ENCODE assay signal across 11 cellular contexts in genomic region chr2:167140767-167141166, GRCh38.
DNase-seq lines count a peak whose midpoint lies in the region; ATAC-seq, FAIRE-seq and TF ChIP-seq lines count a peak whose summit lies in the region.
"Had no signal": no experiment of that assay in that cellular context is flagged by ENCODE, and none has a peak within 500 bp of the region (broad histone marks: within the 10 kb centered on the region; RNA-seq: fewer than 3 reads in every experiment).

No MANE protein-coding gene starts in this region.

- H3K4me3 ChIP-seq in right atrium auricular region (no peak overlapping the region), astrocyte (ENCODE audit: insufficient read depth, low read depth, low read length) (no peak overlapping the region), right cardiac atrium (ENCODE audit: low read length) (no peak overlapping the region), upper lobe of right lung (no peak overlapping the region)
- H3K4me3 ChIP-seq: SK-N-MC had no signal

- no peaks in the 10 kb centered on the region for H3K36me3 Mint-ChIP-seq in astrocyte (ENCODE audit: low read depth, unreplicated experiment)

- H3K27me3 ChIP-seq in right atrium auricular region (no peaks in the 10 kb centered on the region), astrocyte (ENCODE audit: insufficient read depth, low read length) (no peaks in the 10 kb centered on the region), right cardiac atrium (ENCODE audit: control insufficient read depth, insufficient read depth) (no peaks in the 10 kb centered on the region), upper lobe of right lung (no peaks in the 10 kb centered on the region)
- H3K27me3 ChIP-seq: BE2C had no signal

- H3K9me3 ChIP-seq in right atrium auricular region: no peaks in the 10 kb centered on the region
- no peaks in the 10 kb centered on the region for H3K9me3 ChIP-seq in astrocyte (ENCODE audit: insufficient read depth, low read depth, low read length)
- no peaks in the 10 kb centered on the region for H3K9me3 ChIP-seq in right cardiac atrium (ENCODE audit: control insufficient read depth, low read length)
- H3K9me3 ChIP-seq in upper lobe of right lung: no peaks in the 10 kb centered on the region
- H3K9me3 ChIP-seq: BE2C had no signal

- H3K27ac ChIP-seq in right atrium auricular region (no peak overlapping the region), astrocyte (ENCODE audit: low read depth, low read length) (peak overlapping the region; percentile 90), right cardiac atrium (ENCODE audit: low read length) (no peak overlapping the region), upper lobe of right lung (no peak overlapping the region)
- H3K27ac ChIP-seq: SK-N-MC had no signal

- TF ChIP-seq CTCF in right atrium auricular region (IDR thresholded peaks at IDR 0.05): no peak
- no peak for TF ChIP-seq CTCF in astrocyte (IDR thresholded peaks at IDR 0.05; ENCODE audit: insufficient read depth, low read depth, low read length)
- TF ChIP-seq CTCF in upper lobe of right lung (IDR thresholded peaks at IDR 0.05): no peak

- H3K36me3 ChIP-seq in right atrium auricular region: no peaks in the 10 kb centered on the region
- H3K36me3 ChIP-seq in astrocyte (ENCODE audit: insufficient read depth, low read length): no peaks in the 10 kb centered on the region
- no peaks in the 10 kb centered on the region for H3K36me3 ChIP-seq in upper lobe of right lung
- H3K36me3 ChIP-seq: BE2C had no signal

- peaks cover 22% of the 10 kb centered on the region for H3K4me1 Mint-ChIP-seq in astrocyte (ENCODE audit: low read depth, unreplicated experiment)

- no peaks in the 10 kb centered on the region for H3K27me3 Mint-ChIP-seq in astrocyte (ENCODE audit: low read depth, unreplicated experiment)

- H4K20me1 ChIP-seq in astrocyte (ENCODE audit: insufficient read depth, low read length): no peaks in the 10 kb centered on the region

- peak overlapping the region; percentile 54 for H3K9ac ChIP-seq in astrocyte (ENCODE audit: low read length)

- no peaks in the 10 kb centered on the region for H3K79me2 ChIP-seq in astrocyte (ENCODE audit: insufficient read depth, low read length)

- no peaks in the 10 kb centered on the region for H3K9me3 Mint-ChIP-seq in astrocyte (ENCODE audit: unreplicated experiment)

- WGBS in right cardiac atrium: 22% methylated on average over 4 of the region's 4 CpGs

- DNase-seq in Right ventricle myocardium inferior (ENCODE audit: missing footprints) (no peak), right atrium auricular region (ENCODE audit: low spot score) (no peak), astrocyte (ENCODE audit: low read depth) (peak; percentile 99), right cardiac atrium (no peak), upper lobe of right lung (no peak), 8988T (no peak), NCI-H748 (lab: John Stamatoyannopoulos, UW; ENCODE audit: unreplicated experiment) (no peak), middle frontal gyrus (ENCODE audit: extremely low spot score, low spot score) (no peak)
- DNase-seq: BE2C, NCI-H1092 had no signal

- FAIRE-seq in astrocyte (lab: Jason Lieb, UNC): peak; percentile 77

- H3K4me2 ChIP-seq in astrocyte (ENCODE audit: low read length): peak overlapping the region; percentile 57

- no peak overlapping the region for H2AFZ ChIP-seq in astrocyte (ENCODE audit: low read depth, low read length)

- ATAC-seq in Right ventricle myocardium inferior: peak; percentile 86
- peak; percentile 56 to 60 for ATAC-seq in right cardiac atrium
- ATAC-seq in upper lobe of right lung: peak; percentile 52

- no peak overlapping the region for H3K4me3 Mint-ChIP-seq in astrocyte (ENCODE audit: unreplicated experiment)

- peaks cover 0 to 7% of the 10 kb centered on the region in 2 donors for H3K4me1 ChIP-seq in right atrium auricular region
- H3K4me1 ChIP-seq in astrocyte (ENCODE audit: insufficient read depth, low read length): peaks cover 11% of the 10 kb centered on the region
- no peaks in the 10 kb centered on the region for H3K4me1 ChIP-seq in right cardiac atrium (ENCODE audit: control insufficient read depth, insufficient read depth, low read length)
- no peaks in the 10 kb centered on the region for H3K4me1 ChIP-seq in upper lobe of right lung
- H3K4me1 ChIP-seq: BE2C had no signal

- H3K27ac Mint-ChIP-seq in astrocyte (ENCODE audit: unreplicated experiment): peak overlapping the region; percentile 95

- intact Hi-C loops in Right ventricle myocardium inferior (cut with DNase I): loop anchor here (5.0 kb wide), 1 partner anchor 47 kb away; no protein-coding TSS in a partner anchor
- intact Hi-C loops in right cardiac atrium (cut with DNase I): no loop called here
- intact Hi-C loops in upper lobe of right lung (cut with DNase I): no loop called here
